ENCODE assay signal across 8 cellular contexts in the genomic region with DNA sequence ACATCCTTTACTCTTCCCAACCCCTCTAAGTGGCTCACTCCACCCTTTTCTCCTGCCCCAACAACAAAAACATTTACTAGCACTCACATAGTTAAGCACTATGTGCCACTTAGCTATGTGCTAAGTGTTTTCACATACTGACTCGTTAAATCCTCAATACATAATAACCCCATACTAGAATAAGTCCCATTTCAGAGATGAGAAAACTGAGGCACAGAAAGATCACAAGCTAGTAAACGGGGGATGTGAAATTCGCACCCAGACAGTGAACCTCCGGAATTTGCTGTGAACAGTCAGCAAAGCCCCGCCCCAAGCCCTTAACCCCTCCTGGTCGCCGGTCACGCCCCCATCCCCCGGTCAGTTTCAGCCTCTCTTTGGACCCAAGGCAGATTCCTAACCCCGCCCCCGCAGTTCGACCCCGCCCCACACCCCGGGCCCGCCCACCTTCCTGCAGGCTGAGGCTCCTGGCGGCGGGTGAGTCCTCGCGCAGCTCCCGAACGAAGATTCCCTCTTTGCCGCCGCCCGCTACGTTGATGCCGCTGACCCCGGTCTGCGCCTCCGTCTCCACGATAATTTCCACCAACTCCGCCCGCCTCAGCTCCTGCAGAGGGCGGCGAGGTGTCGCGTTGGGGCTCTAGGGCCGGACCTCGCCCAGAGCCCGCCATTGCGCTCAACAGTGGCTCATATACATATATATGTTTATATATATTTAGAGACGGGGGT. TPM values are rescaled to one million over a fixed set of nuclear protein-coding genes. Genes with fewer than 3 reads are reported as not detected.
DNase-seq lines count a peak whose midpoint lies in the region; TF ChIP-seq lines count a peak whose summit lies in the region.

No MANE protein-coding gene starts in this region.

- H3K4me1 Mint-ChIP-seq in neural crest cell, result peaks cover 28% of the 10 kb centered on the region

- TF ChIP-seq CTCF in GM20000 (IDR thresholded peaks at IDR 0.05; ENCODE audit: extremely low read depth, missing control alignments), result no peak
- TF ChIP-seq CTCF in fibroblast of the aortic adventitia (IDR thresholded peaks at IDR 0.05; ENCODE audit: insufficient read depth, low read length), result no peak
- peak; percentile 24 for TF ChIP-seq CTCF in neural crest cell (conservative IDR thresholded peaks at IDR 0.05)

- H3K4me3 Mint-ChIP-seq in neural crest cell, result peak overlapping the region; percentile 93

- no peaks in the 10 kb centered on the region for H3K36me3 ChIP-seq in HUES6 (ENCODE audit: control insufficient read depth, insufficient read depth, low read length)
- no peaks in the 10 kb centered on the region for H3K36me3 ChIP-seq in stomach smooth muscle (ENCODE audit: control insufficient read depth in 2 of 2, insufficient read depth in 2 of 2, low read length in 2 of 2)

- DNase-seq in CMK (ENCODE audit: low read depth), result peak; percentile 93
- peak; percentile 97 for DNase-seq in GM20000 (ENCODE audit: low spot score)
- DNase-seq in RKO (ENCODE audit: low spot score), result peak; percentile 91
- DNase-seq in activated T-helper 1 cell treated with anti-CD3 and anti-CD28 coated beads, Interleukin-2, amount 50 U/mL, for 16 hours (ENCODE audit: low read depth in 1 of 2, low spot score in 1 of 2), result peak; percentile 56 to 63
- peak; percentile 82 for DNase-seq in fibroblast of the aortic adventitia (ENCODE audit: low read depth)
- DNase-seq in neural crest cell (ENCODE audit: low read depth, low spot score), result peak; percentile 96

- no peaks in the 10 kb centered on the region for H3K36me3 Mint-ChIP-seq in neural crest cell (ENCODE audit: low read depth)

- H3K27me3 Mint-ChIP-seq in neural crest cell (ENCODE audit: low read depth), result no peaks in the 10 kb centered on the region

- no peaks in the 10 kb centered on the region for H3K9me3 ChIP-seq in HUES6 (ENCODE audit: control insufficient read depth, insufficient read depth, low read depth, low read length)
- no peaks in the 10 kb centered on the region for H3K9me3 ChIP-seq in stomach smooth muscle (ENCODE audit: control insufficient read depth in 2 of 2, low read length in 2 of 2)

- H3K27me3 ChIP-seq in HUES6 (ENCODE audit: control insufficient read depth, insufficient read depth, low read length) (peaks cover 5% of the 10 kb centered on the region), stomach smooth muscle (ENCODE audit: control insufficient read depth in 1 of 2, insufficient read depth in 2 of 2, low read length in 2 of 2) (no peaks in the 10 kb centered on the region)

- peak overlapping the region; percentile 28 for H3K9ac ChIP-seq in HUES6 (ENCODE audit: low read length)
- peak overlapping the region in 1 of 2 donors; percentile 29 for H3K9ac ChIP-seq in stomach smooth muscle (ENCODE audit: low read length in 2 of 2)

- H3K9me3 Mint-ChIP-seq in neural crest cell, result no peaks in the 10 kb centered on the region

- H3K4me3 ChIP-seq in HUES6 (ENCODE audit: low read depth, low read length) (peak overlapping the region; percentile 76), fibroblast of the aortic adventitia (ENCODE audit: low read depth, low read length) (peak overlapping the region; percentile 61), stomach smooth muscle (ENCODE audit: low read length in 2 of 2) (peak overlapping the region; percentile 50 to 72)

- H3K27ac Mint-ChIP-seq in neural crest cell (ENCODE audit: unreplicated experiment), result no peak overlapping the region

- peaks cover 20% of the 10 kb centered on the region for H3K4me1 ChIP-seq in HUES6 (ENCODE audit: control insufficient read depth, insufficient read depth, low read length)
- H3K4me1 ChIP-seq in stomach smooth muscle (ENCODE audit: control insufficient read depth, insufficient read depth, low read length), result peaks cover 9% of the 10 kb centered on the region

- no peak overlapping the region for H3K27ac ChIP-seq in HUES6 (ENCODE audit: low read depth, low read length)
- H3K27ac ChIP-seq in stomach smooth muscle (ENCODE audit: low read length), result peak overlapping the region; percentile 62

RNA-seq across cellular contexts. Expression of gene PRX, which starts 9.8 kb away (rescaled TPM):
- total RNA-seq in fibroblast of the aortic adventitia (ENCODE audit: low replicate concordance) (2.0 and 10.2 TPM in 2 replicates), neural crest cell (2.8 and 2.9 TPM in 2 replicates)

RNA-seq across cellular contexts. Expression of gene HIPK4, which starts 13.4 kb away (rescaled TPM):
- 0.18 TPM in 1 of 2 replicates, not detected in the other for total RNA-seq in fibroblast of the aortic adventitia (ENCODE audit: low replicate concordance)
- total RNA-seq in neural crest cell, result 0.11 and 0.30 TPM in 2 replicates

RNA-seq across cellular contexts. Expression of gene SERTAD1, which starts 22.4 kb away (rescaled TPM):
- total RNA-seq in fibroblast of the aortic adventitia (ENCODE audit: low replicate concordance) (13.8 and 18.2 TPM in 2 replicates), neural crest cell (3.2 and 3.3 TPM in 2 replicates)

RNA-seq across cellular contexts. Expression of gene SERTAD3, which starts 40.7 kb away (rescaled TPM):
- total RNA-seq in fibroblast of the aortic adventitia (ENCODE audit: low replicate concordance) (6.2 and 24.4 TPM in 2 replicates), neural crest cell (22.3 and 25.8 TPM in 2 replicates)

RNA-seq across cellular contexts. Expression of gene PLD3, which starts 54.9 kb away (rescaled TPM):
- total RNA-seq in fibroblast of the aortic adventitia (ENCODE audit: low replicate concordance), result 179 and 252 TPM in 2 replicates
- 200 and 208 TPM in 2 replicates for total RNA-seq in neural crest cell
